ENCODE assay signal across 1 cellular context in genomic region chr5:132434813-132435286, GRCh38.
TF ChIP-seq lines count a peak whose summit lies in the region.

No MANE protein-coding gene starts in this region.

TF ChIP-seq in HepG2, 621 proteins besides CTCF, POLR2A, EP300 and RAD21 (continued from another document):
- TF ChIP-seq ZNF337 (CRISPR knock-in tag; IDR thresholded peaks at IDR 0.05; ENCODE audit: borderline replicate concordance, low read depth) = no peak
- TF ChIP-seq ZIK1 (CRISPR knock-in tag; IDR thresholded peaks at IDR 0.05; ENCODE audit: borderline replicate concordance, low read depth) = no peak
- TF ChIP-seq SP140L (CRISPR knock-in tag; IDR thresholded peaks at IDR 0.05; ENCODE audit: borderline replicate concordance) = no peak
- TF ChIP-seq GATAD2A (CRISPR knock-in tag; IDR thresholded peaks at IDR 0.05) = peak; percentile 51
- no peak for TF ChIP-seq ZNF225 (CRISPR knock-in tag; IDR thresholded peaks at IDR 0.05)
- TF ChIP-seq, protein P1, sequence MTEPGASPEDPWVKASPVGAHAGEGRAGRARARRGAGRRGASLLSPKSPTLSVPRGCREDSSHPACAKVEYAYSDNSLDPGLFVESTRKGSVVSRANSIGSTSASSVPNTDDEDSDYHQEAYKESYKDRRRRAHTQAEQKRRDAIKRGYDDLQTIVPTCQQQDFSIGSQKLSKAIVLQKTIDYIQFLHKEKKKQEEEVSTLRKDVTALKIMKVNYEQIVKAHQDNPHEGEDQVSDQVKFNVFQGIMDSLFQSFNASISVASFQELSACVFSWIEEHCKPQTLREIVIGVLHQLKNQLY (CRISPR knock-in tag; IDR thresholded peaks at IDR 0.05) = no peak
- TF ChIP-seq, protein P2, sequence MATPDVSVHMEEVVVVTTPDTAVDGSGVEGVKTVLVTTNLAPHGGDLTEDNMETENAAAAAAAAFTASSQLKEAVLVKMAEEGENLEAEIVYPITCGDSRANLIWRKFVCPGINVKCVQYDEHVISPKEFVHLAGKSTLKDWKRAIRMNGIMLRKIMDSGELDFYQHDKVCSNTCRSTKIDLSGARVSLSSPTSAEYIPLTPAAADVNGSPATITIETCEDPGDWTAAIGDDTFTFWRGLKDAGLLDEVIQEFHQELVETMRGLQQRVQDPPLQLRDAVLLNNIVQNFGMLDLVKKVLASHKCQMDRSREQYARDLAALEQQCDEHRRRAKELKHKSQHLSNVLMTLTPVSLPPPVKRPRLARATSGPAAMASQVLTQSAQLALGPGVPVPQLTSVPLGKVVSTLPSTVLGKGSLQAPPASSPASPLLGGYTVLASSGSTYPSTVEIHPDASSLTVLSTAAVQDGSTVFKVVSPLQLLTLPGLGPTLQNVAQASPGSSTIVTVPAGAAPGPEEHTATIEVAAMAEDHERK (CRISPR knock-in tag; IDR thresholded peaks at IDR 0.05; ENCODE audit: low read depth) = no peak
- TF ChIP-seq TFDP1 (CRISPR knock-in tag; IDR thresholded peaks at IDR 0.05; ENCODE audit: borderline replicate concordance) = no peak
- TF ChIP-seq ZMAT3 (CRISPR knock-in tag; conservative IDR thresholded peaks at IDR 0.05) = no peak
- TF ChIP-seq FOSL2 (CRISPR knock-in tag; IDR thresholded peaks at IDR 0.05) = no peak
- TF ChIP-seq TEAD2 (CRISPR knock-in tag; IDR thresholded peaks at IDR 0.05) = no peak
- TF ChIP-seq, protein P3, sequence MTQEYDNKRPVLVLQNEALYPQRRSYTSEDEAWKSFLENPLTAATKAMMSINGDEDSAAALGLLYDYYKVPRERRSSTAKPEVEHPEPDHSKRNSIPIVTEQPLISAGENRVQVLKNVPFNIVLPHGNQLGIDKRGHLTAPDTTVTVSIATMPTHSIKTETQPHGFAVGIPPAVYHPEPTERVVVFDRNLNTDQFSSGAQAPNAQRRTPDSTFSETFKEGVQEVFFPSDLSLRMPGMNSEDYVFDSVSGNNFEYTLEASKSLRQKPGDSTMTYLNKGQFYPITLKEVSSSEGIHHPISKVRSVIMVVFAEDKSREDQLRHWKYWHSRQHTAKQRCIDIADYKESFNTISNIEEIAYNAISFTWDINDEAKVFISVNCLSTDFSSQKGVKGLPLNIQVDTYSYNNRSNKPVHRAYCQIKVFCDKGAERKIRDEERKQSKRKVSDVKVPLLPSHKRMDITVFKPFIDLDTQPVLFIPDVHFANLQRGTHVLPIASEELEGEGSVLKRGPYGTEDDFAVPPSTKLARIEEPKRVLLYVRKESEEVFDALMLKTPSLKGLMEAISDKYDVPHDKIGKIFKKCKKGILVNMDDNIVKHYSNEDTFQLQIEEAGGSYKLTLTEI (CRISPR knock-in tag; conservative IDR thresholded peaks at IDR 0.05) = no peak
- no peak for TF ChIP-seq MATR3 (CRISPR knock-in tag; IDR thresholded peaks at IDR 0.05)
- peak; percentile 30; the same call in 1 of the 2 replicates for TF ChIP-seq KDM5B (CRISPR knock-in tag; IDR thresholded peaks at IDR 0.05; ENCODE audit: borderline replicate concordance)
- peak; percentile 32; the same call in 1 of the 2 replicates for TF ChIP-seq NCOR1 (IDR thresholded peaks at IDR 0.05; ENCODE audit: borderline replicate concordance, low read length)
- TF ChIP-seq KAT8 (CRISPR knock-in tag; IDR thresholded peaks at IDR 0.05) = peak; percentile 19; the same call in 1 of the 2 replicates
